10 cellular contexts compared by ENCODE assay signal in the genomic region with DNA sequence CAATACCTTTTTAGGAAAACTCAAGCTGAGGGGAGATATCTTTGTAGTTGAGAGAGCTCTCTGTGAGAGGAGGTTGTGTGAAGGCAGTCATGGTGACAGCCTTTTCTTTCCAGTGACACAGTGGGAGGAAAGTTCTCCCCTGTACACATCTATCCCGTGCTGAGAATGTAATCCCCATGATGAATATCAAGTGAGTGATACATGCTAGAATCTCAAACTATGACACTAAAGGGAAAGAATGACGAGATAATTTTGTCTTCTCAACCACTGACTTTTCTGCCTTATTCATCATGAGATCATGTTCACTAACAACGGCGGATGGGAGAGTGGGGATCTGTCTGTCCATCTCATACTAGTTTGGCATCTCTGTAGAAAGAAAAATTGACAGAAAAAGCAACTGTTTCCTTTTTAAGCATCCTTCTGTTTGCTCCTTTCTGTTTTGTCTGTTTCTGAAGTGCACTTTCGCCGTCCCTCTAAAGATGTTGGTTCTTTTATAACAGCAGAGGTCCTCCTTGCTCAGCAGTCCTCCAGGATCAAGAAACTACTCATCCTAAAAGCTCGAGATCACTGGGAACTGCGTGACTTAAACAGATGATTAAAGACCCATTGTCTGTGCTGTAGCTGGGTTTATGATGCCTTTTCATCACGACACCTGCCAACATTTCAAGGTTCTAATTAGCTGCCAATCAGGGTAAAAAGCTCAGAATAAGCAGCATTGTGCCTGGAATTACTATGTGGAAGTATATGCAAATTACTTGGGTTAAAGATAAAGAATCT.
DNase-seq lines count a peak whose midpoint lies in the region; ATAC-seq and TF ChIP-seq lines count a peak whose summit lies in the region.
"Had no signal": no experiment of that assay in that cellular context is flagged by ENCODE, and none has a peak within 500 bp of the region (broad histone marks: within the 10 kb centered on the region; RNA-seq: fewer than 3 reads in every experiment).

No MANE protein-coding gene starts in this region.

- no peaks in the 10 kb centered on the region for H3K9me2 ChIP-seq in Karpas-422 (replicated peaks; ENCODE audit: insufficient read depth, low read length)

- H3K27ac Mint-ChIP-seq in chondrocyte (ENCODE audit: unreplicated experiment), result no peak overlapping the region
- H3K27ac Mint-ChIP-seq in activated naive CD8-positive, alpha-beta T cell treated with anti-CD3 and anti-CD28 coated beads, Interleukin-2, amount 50 U/mL, for 24 hours, result no peak overlapping the region
- H3K27ac Mint-ChIP-seq: activated naive CD4-positive, alpha-beta T cell treated with anti-CD3 and anti-CD28 coated beads, Interleukin-2, amount 50 U/mL, for 24 hours had no signal

- TF ChIP-seq CTCF in BJ (IDR thresholded peaks at IDR 0.05; ENCODE audit: insufficient read depth, low read depth, low read length), result peak; percentile 34
- TF ChIP-seq CTCF in LNCaP clone FGC (IDR thresholded peaks at IDR 0.05; ENCODE audit: control insufficient read depth, extremely low read depth, insufficient read depth), result peak; percentile 36
- TF ChIP-seq CTCF in chondrocyte (IDR thresholded peaks at IDR 0.05), result peak; percentile 68
- no peak for TF ChIP-seq CTCF in GM10266 (IDR thresholded peaks at IDR 0.05; ENCODE audit: control insufficient read depth, insufficient read depth, low read depth, missing control alignments)

- no peak for TF ChIP-seq POLR2A in GM18505 (IDR thresholded peaks at IDR 0.05; ENCODE audit: borderline replicate concordance, extremely low read depth, insufficient read depth, insufficient read length)

- H3K36me3 ChIP-seq in BJ (ENCODE audit: control insufficient read depth, insufficient read depth, low read length), result no peaks in the 10 kb centered on the region
- no peaks in the 10 kb centered on the region for H3K36me3 ChIP-seq in Karpas-422 (ENCODE audit: insufficient read depth, low read length)

- CTCF ChIA-PET in BJ (lab: Yijun Ruan, JAX), result interaction anchor here (0.6 to 2.5 kb wide), 7 partner anchors 10 to 582 kb away, joined by 3 to 8 read pairs (median 3); no protein-coding TSS in a partner anchor

- ATAC-seq in GM18505 (IDR thresholded peaks at IDR 0.05; ENCODE audit: unreplicated experiment), result no peak
- ATAC-seq in activated naive CD8-positive, alpha-beta T cell treated with anti-CD3 and anti-CD28 coated beads, Interleukin-2, amount 50 U/mL, for 24 hours, result no peak

- DNase-seq in BJ (ENCODE audit: low read depth), result peak; percentile 35
- no peak for DNase-seq in LNCaP clone FGC (ENCODE audit: low read depth)
- DNase-seq in chondrocyte (ENCODE audit: low spot score), result no peak
- DNase-seq in non-pigmented ciliary epithelial cell (ENCODE audit: low read depth), result peak; percentile 37
- no peak for DNase-seq in GM10266 (ENCODE audit: extremely low spot score)
- no peak for DNase-seq in activated naive CD8-positive, alpha-beta T cell treated with anti-CD3 and anti-CD28 coated beads, Interleukin-2, amount 50 U/mL, for 24 hours
- DNase-seq in Karpas-422, result no peak
- DNase-seq: occipital lobe had no signal

- no peaks in the 10 kb centered on the region for H3K9me3 ChIP-seq in Karpas-422 (ENCODE audit: low read length)

- no peaks in the 10 kb centered on the region for H3K79me2 ChIP-seq in Karpas-422 (ENCODE audit: low read length)

- peaks cover 14% of the 10 kb centered on the region for H3K27me3 Mint-ChIP-seq in chondrocyte (ENCODE audit: low read depth)
- no peaks in the 10 kb centered on the region for H3K27me3 Mint-ChIP-seq in activated naive CD8-positive, alpha-beta T cell treated with anti-CD3 and anti-CD28 coated beads, Interleukin-2, amount 50 U/mL, for 24 hours
- H3K27me3 Mint-ChIP-seq: activated naive CD4-positive, alpha-beta T cell treated with anti-CD3 and anti-CD28 coated beads, Interleukin-2, amount 50 U/mL, for 24 hours had no signal

- no peak overlapping the region for H3K27ac ChIP-seq in Karpas-422 (ENCODE audit: low read length)

- no peaks in the 10 kb centered on the region for H3K4me1 ChIP-seq in Karpas-422 (ENCODE audit: low read length)

- H3K27me3 ChIP-seq in BJ (ENCODE audit: control insufficient read depth, insufficient read depth, low read length) (no peaks in the 10 kb centered on the region), Karpas-422 (ENCODE audit: low read length) (no peaks in the 10 kb centered on the region)

- no peak overlapping the region for H3K4me3 Mint-ChIP-seq in chondrocyte (ENCODE audit: unreplicated experiment)
- H3K4me3 Mint-ChIP-seq in activated naive CD8-positive, alpha-beta T cell treated with anti-CD3 and anti-CD28 coated beads, Interleukin-2, amount 50 U/mL, for 24 hours, result no peak overlapping the region
- H3K4me3 Mint-ChIP-seq: activated naive CD4-positive, alpha-beta T cell treated with anti-CD3 and anti-CD28 coated beads, Interleukin-2, amount 50 U/mL, for 24 hours had no signal

- no peak overlapping the region for H3K4me2 ChIP-seq in Karpas-422 (ENCODE audit: low read depth, low read length, poor library complexity, severe bottlenecking)

- POLR2A ChIA-PET in BJ (lab: Charles Lee), result no interaction called here

- no peak overlapping the region for H2AFZ ChIP-seq in Karpas-422 (ENCODE audit: low read length)

- H3K4me3 ChIP-seq in BJ (ENCODE audit: low read depth, low read length) (peak overlapping the region; percentile 17; the same call in 1 of the 2 replicates), LNCaP clone FGC (ENCODE audit: low read depth, low read length) (no peak overlapping the region), Karpas-422 (ENCODE audit: low read length) (no peak overlapping the region)

- H3K4me1 Mint-ChIP-seq in chondrocyte (ENCODE audit: low read depth), result peaks cover 7% of the 10 kb centered on the region
- no peaks in the 10 kb centered on the region for H3K4me1 Mint-ChIP-seq in activated naive CD8-positive, alpha-beta T cell treated with anti-CD3 and anti-CD28 coated beads, Interleukin-2, amount 50 U/mL, for 24 hours
- H3K4me1 Mint-ChIP-seq: activated naive CD4-positive, alpha-beta T cell treated with anti-CD3 and anti-CD28 coated beads, Interleukin-2, amount 50 U/mL, for 24 hours had no signal

- H3K36me3 Mint-ChIP-seq in chondrocyte (ENCODE audit: low read depth), result no peaks in the 10 kb centered on the region
- no peaks in the 10 kb centered on the region for H3K36me3 Mint-ChIP-seq in activated naive CD8-positive, alpha-beta T cell treated with anti-CD3 and anti-CD28 coated beads, Interleukin-2, amount 50 U/mL, for 24 hours (ENCODE audit: low read depth)
- H3K36me3 Mint-ChIP-seq: activated naive CD4-positive, alpha-beta T cell treated with anti-CD3 and anti-CD28 coated beads, Interleukin-2, amount 50 U/mL, for 24 hours had no signal

- H3K9me3 Mint-ChIP-seq in chondrocyte (ENCODE audit: low read depth), result no peaks in the 10 kb centered on the region
- H3K9me3 Mint-ChIP-seq in activated naive CD8-positive, alpha-beta T cell treated with anti-CD3 and anti-CD28 coated beads, Interleukin-2, amount 50 U/mL, for 24 hours, result no peaks in the 10 kb centered on the region
- H3K9me3 Mint-ChIP-seq: activated naive CD4-positive, alpha-beta T cell treated with anti-CD3 and anti-CD28 coated beads, Interleukin-2, amount 50 U/mL, for 24 hours had no signal

- H3K9ac ChIP-seq in Karpas-422 (ENCODE audit: low read length), result no peak overlapping the region

- H4K20me1 ChIP-seq in Karpas-422 (ENCODE audit: insufficient read depth, low read depth, low read length), result no peaks in the 10 kb centered on the region

Comparison
In these comparisons a context has a peak if more than half of its experiments do, and no peak if none do; other contexts are left out.
1. DNase-seq: peak in BJ (single experiment) and non-pigmented ciliary epithelial cell (single experiment); none in LNCaP clone FGC (single experiment), chondrocyte (single experiment), GM10266 (single experiment), activated naive CD8-positive, alpha-beta T cell treated with anti-CD3 and anti-CD28 coated beads, Interleukin-2, amount 50 U/mL, for 24 hours (single experiment) and Karpas-422 (single experiment).